ENCODE assay signal across 7 cellular contexts in genomic region chr7:158138329-158138597, GRCh38.
"Had no signal": no experiment of that assay in that cellular context is flagged by ENCODE, and none has a peak within 500 bp of the region (broad histone marks: within the 10 kb centered on the region; RNA-seq: fewer than 3 reads in every experiment).

No MANE protein-coding gene starts in this region.

- H3K4me3 ChIP-seq: GM23248, K562 had no signal

- H3K4me3 Mint-ChIP-seq: H9 had no signal

- ATAC-seq: K562 had no signal

- H2AFZ ChIP-seq: GM23248 had no signal

- H3K9ac ChIP-seq: GM23248 had no signal

- H3K27ac ChIP-seq: GM23248, HL-60 had no signal

- FAIRE-seq: K562 had no signal

- DNase-seq: GM23248, GOT3, H9, HCEC 1CT, IMR-90 had no signal
